In the genomic region with DNA sequence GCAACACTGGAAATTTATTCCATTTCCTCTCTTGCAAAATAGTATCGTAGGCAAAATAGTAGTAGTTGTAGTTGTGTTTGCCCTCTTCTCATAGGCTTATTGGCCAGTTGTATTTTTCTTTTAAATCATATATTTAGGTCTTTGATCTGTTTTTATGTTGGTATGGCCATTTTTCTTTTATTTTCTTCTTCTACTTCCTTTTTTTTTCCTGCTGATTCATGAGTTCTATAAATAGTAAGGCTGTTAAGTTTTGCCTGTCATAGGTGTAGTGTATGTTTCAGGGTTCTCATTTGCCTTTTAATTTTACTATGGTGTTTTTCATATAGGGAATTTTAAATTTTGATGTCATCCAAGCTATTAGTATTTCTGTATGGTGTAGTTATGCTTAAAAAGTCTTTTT, we compare ENCODE assay signal across 1 cellular context.
TF ChIP-seq lines count a peak whose summit lies in the region.

No MANE protein-coding gene starts in this region.

TF ChIP-seq in GM23338, 12 proteins besides CTCF, POLR2A, EP300 and RAD21:
- TF ChIP-seq POLR2AphosphoS5 (IDR thresholded peaks at IDR 0.05; ENCODE audit: low read depth) (no peak), NANOG (IDR thresholded peaks at IDR 0.05; ENCODE audit: borderline replicate concordance) (no peak), CREB1 (CRISPR knock-in tag; IDR thresholded peaks at IDR 0.05; ENCODE audit: low read depth) (no peak), EZH2 (IDR thresholded peaks at IDR 0.05; ENCODE audit: low read depth, unreplicated experiment) (no peak), STAT1 (IDR thresholded peaks at IDR 0.05; ENCODE audit: unreplicated experiment) (no peak), ZNF331 (CRISPR knock-in tag; IDR thresholded peaks at IDR 0.05; ENCODE audit: low read depth) (no peak), EZH2phosphoT487 (IDR thresholded peaks at IDR 0.05; ENCODE audit: unreplicated experiment) (no peak), ZNF114 (CRISPR knock-in tag; IDR thresholded peaks at IDR 0.05) (no peak), JUNB (IDR thresholded peaks at IDR 0.05; ENCODE audit: unreplicated experiment) (no peak)
- TF ChIP-seq, protein P1, sequence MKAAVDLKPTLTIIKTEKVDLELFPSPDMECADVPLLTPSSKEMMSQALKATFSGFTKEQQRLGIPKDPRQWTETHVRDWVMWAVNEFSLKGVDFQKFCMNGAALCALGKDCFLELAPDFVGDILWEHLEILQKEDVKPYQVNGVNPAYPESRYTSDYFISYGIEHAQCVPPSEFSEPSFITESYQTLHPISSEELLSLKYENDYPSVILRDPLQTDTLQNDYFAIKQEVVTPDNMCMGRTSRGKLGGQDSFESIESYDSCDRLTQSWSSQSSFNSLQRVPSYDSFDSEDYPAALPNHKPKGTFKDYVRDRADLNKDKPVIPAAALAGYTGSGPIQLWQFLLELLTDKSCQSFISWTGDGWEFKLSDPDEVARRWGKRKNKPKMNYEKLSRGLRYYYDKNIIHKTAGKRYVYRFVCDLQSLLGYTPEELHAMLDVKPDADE (IDR thresholded peaks at IDR 0.05) = no peak
- TF ChIP-seq, protein P2, sequence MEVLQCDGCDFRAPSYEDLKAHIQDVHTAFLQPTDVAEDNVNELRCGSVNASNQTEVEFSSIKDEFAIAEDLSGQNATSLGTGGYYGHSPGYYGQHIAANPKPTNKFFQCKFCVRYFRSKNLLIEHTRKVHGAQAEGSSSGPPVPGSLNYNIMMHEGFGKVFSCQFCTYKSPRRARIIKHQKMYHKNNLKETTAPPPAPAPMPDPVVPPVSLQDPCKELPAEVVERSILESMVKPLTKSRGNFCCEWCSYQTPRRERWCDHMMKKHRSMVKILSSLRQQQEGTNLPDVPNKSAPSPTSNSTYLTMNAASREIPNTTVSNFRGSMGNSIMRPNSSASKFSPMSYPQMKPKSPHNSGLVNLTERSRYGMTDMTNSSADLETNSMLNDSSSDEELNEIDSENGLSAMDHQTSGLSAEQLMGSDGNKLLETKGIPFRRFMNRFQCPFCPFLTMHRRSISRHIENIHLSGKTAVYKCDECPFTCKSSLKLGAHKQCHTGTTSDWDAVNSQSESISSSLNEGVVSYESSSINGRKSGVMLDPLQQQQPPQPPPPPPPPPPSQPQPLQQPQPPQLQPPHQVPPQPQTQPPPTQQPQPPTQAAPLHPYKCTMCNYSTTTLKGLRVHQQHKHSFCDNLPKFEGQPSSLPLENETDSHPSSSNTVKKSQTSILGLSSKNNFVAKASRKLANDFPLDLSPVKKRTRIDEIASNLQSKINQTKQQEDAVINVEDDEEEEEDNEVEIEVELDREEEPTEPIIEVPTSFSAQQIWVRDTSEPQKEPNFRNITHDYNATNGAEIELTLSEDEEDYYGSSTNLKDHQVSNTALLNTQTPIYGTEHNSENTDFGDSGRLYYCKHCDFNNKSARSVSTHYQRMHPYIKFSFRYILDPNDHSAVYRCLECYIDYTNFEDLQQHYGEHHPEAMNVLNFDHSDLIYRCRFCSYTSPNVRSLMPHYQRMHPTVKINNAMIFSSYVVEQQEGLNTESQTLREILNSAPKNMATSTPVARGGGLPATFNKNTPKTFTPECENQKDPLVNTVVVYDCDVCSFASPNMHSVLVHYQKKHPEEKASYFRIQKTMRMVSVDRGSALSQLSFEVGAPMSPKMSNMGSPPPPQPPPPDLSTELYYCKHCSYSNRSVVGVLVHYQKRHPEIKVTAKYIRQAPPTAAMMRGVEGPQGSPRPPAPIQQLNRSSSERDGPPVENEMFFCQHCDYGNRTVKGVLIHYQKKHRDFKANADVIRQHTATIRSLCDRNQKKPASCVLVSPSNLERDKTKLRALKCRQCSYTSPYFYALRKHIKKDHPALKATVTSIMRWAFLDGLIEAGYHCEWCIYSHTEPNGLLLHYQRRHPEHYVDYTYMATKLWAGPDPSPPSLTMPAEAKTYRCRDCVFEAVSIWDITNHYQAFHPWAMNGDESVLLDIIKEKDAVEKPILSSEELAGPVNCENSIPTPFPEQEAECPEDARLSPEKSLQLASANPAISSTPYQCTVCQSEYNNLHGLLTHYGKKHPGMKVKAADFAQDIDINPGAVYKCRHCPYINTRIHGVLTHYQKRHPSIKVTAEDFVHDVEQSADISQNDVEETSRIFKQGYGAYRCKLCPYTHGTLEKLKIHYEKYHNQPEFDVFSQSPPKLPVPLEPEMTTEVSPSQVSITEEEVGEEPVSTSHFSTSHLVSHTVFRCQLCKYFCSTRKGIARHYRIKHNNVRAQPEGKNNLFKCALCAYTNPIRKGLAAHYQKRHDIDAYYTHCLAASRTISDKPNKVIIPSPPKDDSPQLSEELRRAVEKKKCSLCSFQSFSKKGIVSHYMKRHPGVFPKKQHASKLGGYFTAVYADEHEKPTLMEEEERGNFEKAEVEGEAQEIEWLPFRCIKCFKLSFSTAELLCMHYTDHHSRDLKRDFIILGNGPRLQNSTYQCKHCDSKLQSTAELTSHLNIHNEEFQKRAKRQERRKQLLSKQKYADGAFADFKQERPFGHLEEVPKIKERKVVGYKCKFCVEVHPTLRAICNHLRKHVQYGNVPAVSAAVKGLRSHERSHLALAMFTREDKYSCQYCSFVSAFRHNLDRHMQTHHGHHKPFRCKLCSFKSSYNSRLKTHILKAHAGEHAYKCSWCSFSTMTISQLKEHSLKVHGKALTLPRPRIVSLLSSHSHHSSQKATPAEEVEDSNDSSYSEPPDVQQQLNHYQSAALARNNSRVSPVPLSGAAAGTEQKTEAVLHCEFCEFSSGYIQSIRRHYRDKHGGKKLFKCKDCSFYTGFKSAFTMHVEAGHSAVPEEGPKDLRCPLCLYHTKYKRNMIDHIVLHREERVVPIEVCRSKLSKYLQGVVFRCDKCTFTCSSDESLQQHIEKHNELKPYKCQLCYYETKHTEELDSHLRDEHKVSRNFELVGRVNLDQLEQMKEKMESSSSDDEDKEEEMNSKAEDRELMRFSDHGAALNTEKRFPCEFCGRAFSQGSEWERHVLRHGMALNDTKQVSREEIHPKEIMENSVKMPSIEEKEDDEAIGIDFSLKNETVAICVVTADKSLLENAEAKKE (CRISPR knock-in tag; IDR thresholded peaks at IDR 0.05) = no peak
- TF ChIP-seq, protein P3, sequence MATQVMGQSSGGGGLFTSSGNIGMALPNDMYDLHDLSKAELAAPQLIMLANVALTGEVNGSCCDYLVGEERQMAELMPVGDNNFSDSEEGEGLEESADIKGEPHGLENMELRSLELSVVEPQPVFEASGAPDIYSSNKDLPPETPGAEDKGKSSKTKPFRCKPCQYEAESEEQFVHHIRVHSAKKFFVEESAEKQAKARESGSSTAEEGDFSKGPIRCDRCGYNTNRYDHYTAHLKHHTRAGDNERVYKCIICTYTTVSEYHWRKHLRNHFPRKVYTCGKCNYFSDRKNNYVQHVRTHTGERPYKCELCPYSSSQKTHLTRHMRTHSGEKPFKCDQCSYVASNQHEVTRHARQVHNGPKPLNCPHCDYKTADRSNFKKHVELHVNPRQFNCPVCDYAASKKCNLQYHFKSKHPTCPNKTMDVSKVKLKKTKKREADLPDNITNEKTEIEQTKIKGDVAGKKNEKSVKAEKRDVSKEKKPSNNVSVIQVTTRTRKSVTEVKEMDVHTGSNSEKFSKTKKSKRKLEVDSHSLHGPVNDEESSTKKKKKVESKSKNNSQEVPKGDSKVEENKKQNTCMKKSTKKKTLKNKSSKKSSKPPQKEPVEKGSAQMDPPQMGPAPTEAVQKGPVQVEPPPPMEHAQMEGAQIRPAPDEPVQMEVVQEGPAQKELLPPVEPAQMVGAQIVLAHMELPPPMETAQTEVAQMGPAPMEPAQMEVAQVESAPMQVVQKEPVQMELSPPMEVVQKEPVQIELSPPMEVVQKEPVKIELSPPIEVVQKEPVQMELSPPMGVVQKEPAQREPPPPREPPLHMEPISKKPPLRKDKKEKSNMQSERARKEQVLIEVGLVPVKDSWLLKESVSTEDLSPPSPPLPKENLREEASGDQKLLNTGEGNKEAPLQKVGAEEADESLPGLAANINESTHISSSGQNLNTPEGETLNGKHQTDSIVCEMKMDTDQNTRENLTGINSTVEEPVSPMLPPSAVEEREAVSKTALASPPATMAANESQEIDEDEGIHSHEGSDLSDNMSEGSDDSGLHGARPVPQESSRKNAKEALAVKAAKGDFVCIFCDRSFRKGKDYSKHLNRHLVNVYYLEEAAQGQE (IDR thresholded peaks at IDR 0.05; ENCODE audit: unreplicated experiment) = no peak
